In genomic region chr6:4610256-4610655, GRCh38 we compare ENCODE assay signal across 11 cellular contexts.
DNase-seq lines count a peak whose midpoint lies in the region; ATAC-seq and FAIRE-seq lines count a peak whose summit lies in the region.
"Had no signal": no experiment of that assay in that cellular context is flagged by ENCODE, and none has a peak within 500 bp of the region (broad histone marks: within the 10 kb centered on the region; RNA-seq: fewer than 3 reads in every experiment).

No MANE protein-coding gene starts in this region.

- no peak overlapping the region for H3K9ac ChIP-seq in stomach smooth muscle (ENCODE audit: low read length in 2 of 2)

- H3K4me3 ChIP-seq in stomach smooth muscle (ENCODE audit: low read length in 2 of 2), result peak overlapping the region in 1 of 2 donors; percentile 15

- peak overlapping the region; percentile 24 for H3K27ac ChIP-seq in stomach smooth muscle (ENCODE audit: low read length)
- H3K27ac ChIP-seq: HL-60 had no signal

- H3K36me3 Mint-ChIP-seq in stimulated activated memory B cell treated with anti-CD40 and anti-IgM and Interleukin-4, amounts not matched to agents 10 μg/mL and 1 μg/mL and 100 μg/mL, for 72 hours, result no peaks in the 10 kb centered on the region
- H3K36me3 Mint-ChIP-seq: activated naive CD4-positive, alpha-beta T cell treated with anti-CD3 and anti-CD28 coated beads, Interleukin-2, amount 50 U/mL, for 24 hours had no signal

- DNase-seq in HCEC 1CT (peak; percentile 16), kidney glomerular epithelial cell (lab: John Stamatoyannopoulos, UW) (peak; percentile 19), DMS53 treated with DMSO at 0.1 percent for 48 hours (lab: John Stamatoyannopoulos, UW; ENCODE audit: unreplicated experiment) (no peak)
- no peak for DNase-seq in activated naive CD4-positive, alpha-beta T cell (lab: John Stamatoyannopoulos, UW)
- DNase-seq: NCI-H1436 treated with DMSO at 0.1 percent for 48 hours had no signal

- no peak overlapping the region for H3K4me3 Mint-ChIP-seq in stimulated activated memory B cell treated with anti-CD40 and anti-IgM and Interleukin-4, amounts not matched to agents 10 μg/mL and 1 μg/mL and 100 μg/mL, for 72 hours
- H3K4me3 Mint-ChIP-seq: activated naive CD4-positive, alpha-beta T cell treated with anti-CD3 and anti-CD28 coated beads, Interleukin-2, amount 50 U/mL, for 24 hours had no signal

- H3K27me3 ChIP-seq in stomach smooth muscle (ENCODE audit: control insufficient read depth in 1 of 2, insufficient read depth in 2 of 2, low read length in 2 of 2), result no peaks in the 10 kb centered on the region

- no peaks in the 10 kb centered on the region for H3K36me3 ChIP-seq in stomach smooth muscle (ENCODE audit: control insufficient read depth in 2 of 2, insufficient read depth in 2 of 2, low read length in 2 of 2)

- no peaks in the 10 kb centered on the region for H3K9me3 ChIP-seq in stomach smooth muscle (ENCODE audit: control insufficient read depth in 2 of 2, low read length in 2 of 2)

- H3K4me1 ChIP-seq in stomach smooth muscle (ENCODE audit: control insufficient read depth, insufficient read depth, low read length), result peaks cover 55% of the 10 kb centered on the region

- FAIRE-seq in endometrium (lab: Jason Lieb, UNC), result peak; percentile 39

- H3K27ac Mint-ChIP-seq in stimulated activated memory B cell treated with anti-CD40 and anti-IgM and Interleukin-4, amounts not matched to agents 10 μg/mL and 1 μg/mL and 100 μg/mL, for 72 hours, result no peak overlapping the region

- peaks cover 11% of the 10 kb centered on the region for H3K4me1 Mint-ChIP-seq in stimulated activated memory B cell treated with anti-CD40 and anti-IgM and Interleukin-4, amounts not matched to agents 10 μg/mL and 1 μg/mL and 100 μg/mL, for 72 hours

- H3K9me3 Mint-ChIP-seq in stimulated activated memory B cell treated with anti-CD40 and anti-IgM and Interleukin-4, amounts not matched to agents 10 μg/mL and 1 μg/mL and 100 μg/mL, for 72 hours, result peaks cover 6% of the 10 kb centered on the region
- H3K9me3 Mint-ChIP-seq: activated naive CD4-positive, alpha-beta T cell treated with anti-CD3 and anti-CD28 coated beads, Interleukin-2, amount 50 U/mL, for 24 hours had no signal

- no peak for ATAC-seq in stimulated activated memory B cell treated with anti-CD40 and anti-IgM and Interleukin-4, amounts not matched to agents 10 μg/mL and 1 μg/mL and 100 μg/mL, for 72 hours
- ATAC-seq in HG03196 (IDR thresholded peaks at IDR 0.05; ENCODE audit: unreplicated experiment), result no peak

- H3K27me3 Mint-ChIP-seq in stimulated activated memory B cell treated with anti-CD40 and anti-IgM and Interleukin-4, amounts not matched to agents 10 μg/mL and 1 μg/mL and 100 μg/mL, for 72 hours, result peaks cover 63% of the 10 kb centered on the region

Comparison
In these comparisons a context has a peak if more than half of its experiments do, and no peak if none do; other contexts are left out.
1. DNase-seq: peak in HCEC 1CT (single experiment) and kidney glomerular epithelial cell (single experiment); none in DMS53 treated with DMSO at 0.1 percent for 48 hours (single experiment) and activated naive CD4-positive, alpha-beta T cell (0 of 4).